13 cellular contexts compared by ENCODE assay signal in the genomic region with DNA sequence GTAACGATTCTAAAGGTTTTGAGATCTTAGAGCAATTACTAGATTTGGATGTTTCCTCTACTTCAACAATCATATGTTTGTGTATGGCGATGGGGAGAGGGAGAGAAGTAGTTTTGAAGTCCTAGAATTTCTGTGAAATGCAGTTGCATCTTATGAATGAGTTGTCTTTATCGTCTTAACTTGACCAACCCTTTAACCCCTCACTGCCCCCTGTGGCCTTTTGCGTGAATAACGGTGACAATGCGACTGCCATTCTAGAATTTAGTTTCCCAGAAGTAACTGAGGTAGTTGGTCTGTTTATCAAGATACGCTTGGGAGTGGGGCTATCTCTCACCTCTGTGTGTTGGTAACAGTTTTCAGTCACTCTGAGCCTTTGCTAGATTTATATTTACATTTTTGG.
A peak's percentile ranks its signal among the peaks of the same experiment; 100 is the strongest.
DNase-seq lines count a peak whose midpoint lies in the region; ATAC-seq and TF ChIP-seq lines count a peak whose summit lies in the region.
"Had no signal": no experiment of that assay in that cellular context is flagged by ENCODE, and none has a peak within 500 bp of the region (broad histone marks: within the 10 kb centered on the region; RNA-seq: fewer than 3 reads in every experiment).

No MANE protein-coding gene starts in this region.

- no peaks in the 10 kb centered on the region for H3K4me1 ChIP-seq in breast epithelium
- H3K4me1 ChIP-seq: testis had no signal

- H3K4me2 ChIP-seq in SU-DHL-6 (ENCODE audit: low read depth, low read length, poor library complexity, severe bottlenecking), result no peak overlapping the region
- H3K4me2 ChIP-seq: BLaER1 treated with 17β-estradiol and CSF1 and Interleukin-3, amounts not matched to agents 10 nM and 100 nM had no signal

- no peaks in the 10 kb centered on the region for H3K36me3 Mint-ChIP-seq in MCF 10A (ENCODE audit: insufficient read depth, unreplicated experiment)
- no peaks in the 10 kb centered on the region for H3K36me3 Mint-ChIP-seq in type B pancreatic cell
- peaks cover 0 to 4% (median 0%) of the 10 kb centered on the region in 3 donors for H3K36me3 Mint-ChIP-seq in immature natural killer cell

- H3K27ac Mint-ChIP-seq in MCF 10A (ENCODE audit: low read depth, unreplicated experiment) (no peak overlapping the region), type B pancreatic cell (no peak overlapping the region), immature natural killer cell (no peak overlapping the region)

- H3K27ac ChIP-seq in breast epithelium, result no peak overlapping the region
- no peak overlapping the region for H3K27ac ChIP-seq in SU-DHL-6 (ENCODE audit: low read depth, low read length)
- H3K27ac ChIP-seq: BLaER1 treated with 17β-estradiol and CSF1 and Interleukin-3, amounts not matched to agents 10 nM and 100 nM; testis had no signal

- H3K4me3 ChIP-seq in breast epithelium (no peak overlapping the region), SU-DHL-6 (ENCODE audit: insufficient read depth, low read length, poor library complexity, severe bottlenecking) (no peak overlapping the region)
- H3K4me3 ChIP-seq: BLaER1 treated with 17β-estradiol and CSF1 and Interleukin-3, amounts not matched to agents 10 nM and 100 nM; testis had no signal

- no peaks in the 10 kb centered on the region for H3K79me2 ChIP-seq in SU-DHL-6 (ENCODE audit: insufficient read depth, low read length)

- no peak overlapping the region for H3K9ac ChIP-seq in SU-DHL-6 (ENCODE audit: low read length)
- H3K9ac ChIP-seq: BLaER1 treated with 17β-estradiol and CSF1 and Interleukin-3, amounts not matched to agents 10 nM and 100 nM had no signal

- H2AFZ ChIP-seq in SU-DHL-6 (ENCODE audit: low read depth, low read length, severe bottlenecking), result no peak overlapping the region

- no peak for TF ChIP-seq POLR2A in breast epithelium (IDR thresholded peaks at IDR 0.05)

- intact Hi-C loops in MCF 10A (cut with micrococcal nuclease), result no loop called here
- intact Hi-C loops in breast epithelium (cut with DNase I; ENCODE audit: low total_unique reads), result no loop called here

- no TSS peak for BruUV-seq in MCF 10A (replicated peaks; lab: Mats Ljungman, UMichigan)

- CTCF ChIA-PET in MCF 10A (lab: Yijun Ruan, JAX), result interaction anchor here (1.0 kb wide), 1 partner anchor 379 kb away, joined by 3 read pairs; no protein-coding TSS in a partner anchor

- no peak overlapping the region for H3K4me3 Mint-ChIP-seq in MCF 10A (ENCODE audit: unreplicated experiment)
- no peak overlapping the region for H3K4me3 Mint-ChIP-seq in type B pancreatic cell
- H3K4me3 Mint-ChIP-seq in immature natural killer cell, result no peak overlapping the region

- H3K4me1 Mint-ChIP-seq in MCF 10A (ENCODE audit: insufficient read depth, unreplicated experiment) (no peaks in the 10 kb centered on the region), type B pancreatic cell (ENCODE audit: unreplicated experiment) (peaks cover 21% of the 10 kb centered on the region), immature natural killer cell (no peaks in the 10 kb centered on the region)

- peak; percentile 30 for TF ChIP-seq CTCF in MCF 10A (IDR thresholded peaks at IDR 0.05; ENCODE audit: unreplicated experiment)
- TF ChIP-seq CTCF in breast epithelium (IDR thresholded peaks at IDR 0.05), result no peak
- peak; percentile 14 for TF ChIP-seq CTCF in SU-DHL-6 (IDR thresholded peaks at IDR 0.05; ENCODE audit: insufficient read depth, low read length, poor library complexity, severe bottlenecking)
- TF ChIP-seq CTCF in type B pancreatic cell (conservative IDR thresholded peaks at IDR 0.05), result peak; percentile 50

- H3K9me3 Mint-ChIP-seq in MCF 10A (ENCODE audit: unreplicated experiment) (no peaks in the 10 kb centered on the region), type B pancreatic cell (no peaks in the 10 kb centered on the region), immature natural killer cell (peaks cover 0 to 3% (median 0%) of the 10 kb centered on the region in 6 donors)

- H3K27me3 ChIP-seq in breast epithelium (no peaks in the 10 kb centered on the region), SU-DHL-6 (ENCODE audit: low read length) (no peaks in the 10 kb centered on the region)
- H3K27me3 ChIP-seq: BLaER1 treated with 17β-estradiol and CSF1 and Interleukin-3, amounts not matched to agents 10 nM and 100 nM; testis had no signal

- H3K36me3 ChIP-seq in breast epithelium (no peaks in the 10 kb centered on the region), SU-DHL-6 (ENCODE audit: low read length) (no peaks in the 10 kb centered on the region)
- H3K36me3 ChIP-seq: BLaER1 treated with 17β-estradiol and CSF1 and Interleukin-3, amounts not matched to agents 10 nM and 100 nM had no signal

- POLR2A ChIA-PET in MCF 10A (lab: Yijun Ruan, JAX), result no interaction called here

- DNase-seq in MCF 10A (ENCODE audit: unreplicated experiment) (peak; percentile 21), breast epithelium (ENCODE audit: low spot score in 2 of 2) (no peak), type B pancreatic cell (ENCODE audit: extremely low spot score, unreplicated experiment) (no peak), anterior cingulate cortex (lab: John Stamatoyannopoulos, UW) (no peak), immature natural killer cell (no peak)
- DNase-seq: activated CD4-positive, alpha-beta T cell treated with anti-CD3 and anti-CD28 coated beads, Interleukin-2, amount 50 U/mL, for 48 hours; kidney; RPMI8226; testis had no signal

- H4K20me1 ChIP-seq in SU-DHL-6 (ENCODE audit: low read depth, low read length), result no peaks in the 10 kb centered on the region
- H4K20me1 ChIP-seq: BLaER1 treated with 17β-estradiol and CSF1 and Interleukin-3, amounts not matched to agents 10 nM and 100 nM had no signal

- no peaks in the 10 kb centered on the region for H3K9me3 ChIP-seq in breast epithelium
- no peaks in the 10 kb centered on the region for H3K9me3 ChIP-seq in SU-DHL-6 (ENCODE audit: insufficient read depth, low read length)
- H3K9me3 ChIP-seq: BLaER1 treated with 17β-estradiol and CSF1 and Interleukin-3, amounts not matched to agents 10 nM and 100 nM; testis had no signal

- no peaks in the 10 kb centered on the region for H3K9me2 ChIP-seq in SU-DHL-6 (replicated peaks; ENCODE audit: insufficient read depth, low read length)

- peak; percentile 76 for ATAC-seq in HG03159 (IDR thresholded peaks at IDR 0.05; ENCODE audit: unreplicated experiment)
- ATAC-seq in HG02970 (IDR thresholded peaks at IDR 0.05; ENCODE audit: low FRiP score, unreplicated experiment), result no peak

- H3K27me3 Mint-ChIP-seq in MCF 10A (ENCODE audit: insufficient read depth, unreplicated experiment) (no peaks in the 10 kb centered on the region), type B pancreatic cell (no peaks in the 10 kb centered on the region), immature natural killer cell (ENCODE audit: low read depth in 3 of 3) (peaks cover 0 to 2% (median 1%) of the 10 kb centered on the region in 3 donors)

- H3F3A ChIP-seq in SU-DHL-6 (ENCODE audit: insufficient read depth), result no peaks in the 10 kb centered on the region

Comparison
In these comparisons a context has a peak if more than half of its experiments do, and no peak if none do; other contexts are left out.
1. CTCF ChIP-seq: peak in MCF 10A (single experiment), SU-DHL-6 (single experiment) and type B pancreatic cell (single experiment); none in breast epithelium (0 of 3).